Comparison of ENCODE assay signal across 8 cellular contexts in genomic region chr15:70763120-70763949, GRCh38. TPM values are rescaled to one million over a fixed set of nuclear protein-coding genes. Genes with fewer than 3 reads are reported as not detected.
A peak's percentile ranks its signal among the peaks of the same experiment; 100 is the strongest.
DNase-seq lines count a peak whose midpoint lies in the region; ATAC-seq and TF ChIP-seq lines count a peak whose summit lies in the region.

Gene UACA (minus strand): TSS chr15:70763558. CDS start chr15:70763407, 151 bp downstream.

- WGBS in tibial nerve, 2 donors: 0 to 1% methylated on average over 49 to 66 of the region's 79 CpGs

- TF ChIP-seq POLR2A in tibial nerve (IDR thresholded peaks at IDR 0.05): peak; percentile 96 to 99

- H3K36me3 ChIP-seq in left ventricle myocardium inferior: no peaks in the 10 kb centered on the region
- no peaks in the 10 kb centered on the region for H3K36me3 ChIP-seq in tibial nerve

- peak; percentile 85 for DNase-seq in GDM1 (lab: John Stamatoyannopoulos, UW)
- DNase-seq in NCI-H1417 (lab: John Stamatoyannopoulos, UW): peak; percentile 95 to 98 (median 98)
- peak; percentile 71 for DNase-seq in T-helper 2 cell treated with Interferon-gamma antibody and Interleukin-4, amounts not matched to agents 5 μg/mL and 100 μg/mL, for 36 hours (ENCODE audit: low spot score)
- peak; percentile 13 to 95 (median 84) for DNase-seq in anterior cingulate cortex (lab: John Stamatoyannopoulos, UW)
- DNase-seq in left ventricle myocardium inferior: peak; percentile 97
- DNase-seq in pons (ENCODE audit: low spot score): peak; percentile 94
- DNase-seq in tibial nerve (ENCODE audit: low spot score in 2 of 2): peak; percentile 98

- peak; percentile 38 for TF ChIP-seq CTCF in left ventricle myocardium inferior (IDR thresholded peaks at IDR 0.05; ENCODE audit: borderline replicate concordance)
- TF ChIP-seq CTCF in tibial nerve (IDR thresholded peaks at IDR 0.05): peak in 3 of 5 experiments; percentile 10 to 63 (median 12)

- H3K27me3 ChIP-seq in left ventricle myocardium inferior (ENCODE audit: low read depth) (no peaks in the 10 kb centered on the region), tibial nerve (no peaks in the 10 kb centered on the region)

- H3K9me3 Mint-ChIP-seq in T-helper 2 cell treated with Interferon-gamma antibody and Interleukin-4, amounts not matched to agents 5 μg/mL and 100 μg/mL, for 36 hours: peaks cover 3% of the 10 kb centered on the region

- H3K27ac ChIP-seq in left ventricle myocardium inferior (replicated peaks) (peak within 1 kb of the TSS; percentile 98), tibial nerve (peak within 1 kb of the TSS; percentile 90 to 98 (median 94))

- H3K27me3 Mint-ChIP-seq in T-helper 2 cell treated with Interferon-gamma antibody and Interleukin-4, amounts not matched to agents 5 μg/mL and 100 μg/mL, for 36 hours (ENCODE audit: low read depth): peaks cover 58% of the 10 kb centered on the region

- peak within 1 kb of the TSS; percentile 90 for H3K4me3 Mint-ChIP-seq in T-helper 2 cell treated with Interferon-gamma antibody and Interleukin-4, amounts not matched to agents 5 μg/mL and 100 μg/mL, for 36 hours

- H3K4me3 ChIP-seq in left ventricle myocardium inferior (peak within 1 kb of the TSS; percentile 97), tibial nerve (peak within 1 kb of the TSS; percentile 69 to 99 (median 87))

- H3K36me3 Mint-ChIP-seq in T-helper 2 cell treated with Interferon-gamma antibody and Interleukin-4, amounts not matched to agents 5 μg/mL and 100 μg/mL, for 36 hours (ENCODE audit: low read depth): peaks cover 1% of the 10 kb centered on the region

- H3K9me3 ChIP-seq in left ventricle myocardium inferior (replicated peaks) (no peaks in the 10 kb centered on the region), tibial nerve (no peaks in the 10 kb centered on the region)

- intact Hi-C loops in left ventricle myocardium inferior (cut with micrococcal nuclease): no loop called here

- H3K4me1 Mint-ChIP-seq in T-helper 2 cell treated with Interferon-gamma antibody and Interleukin-4, amounts not matched to agents 5 μg/mL and 100 μg/mL, for 36 hours (ENCODE audit: low read depth): peaks cover 16% of the 10 kb centered on the region

- no peak within 1 kb of the TSS for H3K27ac Mint-ChIP-seq in T-helper 2 cell treated with Interferon-gamma antibody and Interleukin-4, amounts not matched to agents 5 μg/mL and 100 μg/mL, for 36 hours

- peaks cover 71% of the 10 kb centered on the region for H3K4me1 ChIP-seq in left ventricle myocardium inferior
- peaks cover 0 to 57% (median 10%) of the 10 kb centered on the region in 4 donors for H3K4me1 ChIP-seq in tibial nerve

- TF ChIP-seq EP300 in tibial nerve (IDR thresholded peaks at IDR 0.05): peak; percentile 73 to 99

- peak; percentile 94 for ATAC-seq in HG02588 (IDR thresholded peaks at IDR 0.05; ENCODE audit: unreplicated experiment)

RNA-seq across cellular contexts. Expression of gene UACA, which starts in this region (rescaled TPM):
- total RNA-seq in left ventricle myocardium inferior: 33.7 TPM
- 100 to 1,000 TPM; 107 to 210 (median 168) TPM for total RNA-seq in tibial nerve

Comparison
In these comparisons a context has a peak if more than half of its experiments do, and no peak if none do; other contexts are left out.
1. Peak in every context shown above with its lines: DNase-seq, ATAC-seq, H3K4me3 ChIP-seq and H3K27ac ChIP-seq.